10 cellular contexts compared by ENCODE assay signal in genomic region chr19:32746631-32747196, GRCh38. TPM values are rescaled to one million over a fixed set of nuclear protein-coding genes. Genes with fewer than 3 reads are reported as not detected.
DNase-seq lines count a peak whose midpoint lies in the region; ATAC-seq and TF ChIP-seq lines count a peak whose summit lies in the region.
"Not testable (repeated sequence)": the region's sequence is repeated elsewhere in the genome, so short reads cannot be mapped to it uniquely, and the experiment has no call there.
"Had no signal": no experiment of that assay in that cellular context is flagged by ENCODE, and none has a peak within 500 bp of the region (broad histone marks: within the 10 kb centered on the region; RNA-seq: fewer than 3 reads in every experiment).

No MANE protein-coding gene starts in this region.

- not testable (repeated sequence) for H3K27ac ChIP-seq in endodermal cell (ENCODE audit: low read depth, low read length)

- H3K9me3 Mint-ChIP-seq in activated naive CD4-positive, alpha-beta T cell treated with anti-CD3 and anti-CD28 coated beads for 36 hours; endodermal cell; natural killer cell: not testable (repeated sequence)

- not testable (repeated sequence) for H3K9ac ChIP-seq in endodermal cell (ENCODE audit: extremely low read depth, low read length, poor library complexity, severe bottlenecking)

- not testable (repeated sequence) for H3K27me3 ChIP-seq in endodermal cell (ENCODE audit: control insufficient read depth, insufficient read depth, low read length, poor library complexity, severe bottlenecking)

- not testable (repeated sequence) for H3K36me3 Mint-ChIP-seq in activated naive CD4-positive, alpha-beta T cell treated with anti-CD3 and anti-CD28 coated beads for 36 hours (ENCODE audit: low read depth); endodermal cell (ENCODE audit: low read depth); natural killer cell

- CTCF ChIA-PET in activated naive CD4-positive, alpha-beta T cell treated with anti-CD3 and anti-CD28 coated beads for 36 hours (lab: Charles Lee), result not testable (repeated sequence)

- whole genome bisulfite sequencing in endodermal cell (ENCODE audit: insufficient coverage in 1 of 2, insufficient read length in 1 of 2), 2 experiments, result 50 to 88% methylated on average over 2 of the region's 2 CpGs

- H3K4me1 ChIP-seq in endodermal cell (ENCODE audit: control insufficient read depth, insufficient read depth, low read length), result not testable (repeated sequence)

- intact Hi-C loops in activated naive CD4-positive, alpha-beta T cell treated with anti-CD3 and anti-CD28 coated beads for 36 hours (cut with micrococcal nuclease), result loop anchor here (2.0 kb wide), 2 partner anchors 48 to 56 kb away; partner anchors contain the start of gene NUDT19
- intact Hi-C loops in natural killer cell (cut with micrococcal nuclease), result loop anchor here (2.0 kb wide), 1 partner anchor 56 kb away; the partner anchor contains the start of gene NUDT19

- H3K4me1 Mint-ChIP-seq in activated naive CD4-positive, alpha-beta T cell treated with anti-CD3 and anti-CD28 coated beads for 36 hours (ENCODE audit: low read depth), result peaks cover 14% of the 10 kb centered on the region
- not testable (repeated sequence) for H3K4me1 Mint-ChIP-seq in endodermal cell, natural killer cell

- not testable (repeated sequence) for H3K27ac Mint-ChIP-seq in activated naive CD4-positive, alpha-beta T cell treated with anti-CD3 and anti-CD28 coated beads for 36 hours; endodermal cell; natural killer cell

- H3K27me3 Mint-ChIP-seq in activated naive CD4-positive, alpha-beta T cell treated with anti-CD3 and anti-CD28 coated beads for 36 hours (ENCODE audit: low read depth), result peaks cover 12% of the 10 kb centered on the region
- not testable (repeated sequence) for H3K27me3 Mint-ChIP-seq in endodermal cell (ENCODE audit: insufficient read depth); natural killer cell (ENCODE audit: low read depth in 2 of 2)

- H3K9me3 ChIP-seq in endodermal cell (ENCODE audit: control insufficient read depth, low read length), result not testable (repeated sequence)

- ATAC-seq in HG03442 (IDR thresholded peaks at IDR 0.05; ENCODE audit: unreplicated experiment) (peak; percentile 45), natural killer cell (peak; percentile 65 to 82 (median 77))
- ATAC-seq in activated CD4-positive, CD25-positive, alpha-beta regulatory T cell treated with anti-CD3 and anti-CD28 coated beads, Interleukin-2, amount 50 U/mL, for 24 hours, result peak; percentile 89 to 91

- H3K4me3 Mint-ChIP-seq in activated naive CD4-positive, alpha-beta T cell treated with anti-CD3 and anti-CD28 coated beads for 36 hours; endodermal cell; natural killer cell: not testable (repeated sequence)

- H3K4me3 ChIP-seq in endodermal cell (ENCODE audit: low read length), result not testable (repeated sequence)

- H3K36me3 ChIP-seq in endodermal cell (ENCODE audit: control insufficient read depth, insufficient read depth, low read length), result not testable (repeated sequence)

- TF ChIP-seq CTCF in GM10266 (IDR thresholded peaks at IDR 0.05; ENCODE audit: control insufficient read depth, insufficient read depth, low read depth, missing control alignments); endodermal cell (conservative IDR thresholded peaks at IDR 0.05); natural killer cell (IDR thresholded peaks at IDR 0.05): not testable (repeated sequence)

- DNase-seq in GM10266 (ENCODE audit: extremely low spot score), result peak; percentile 27
- DNase-seq in NCI-H69 (lab: John Stamatoyannopoulos, UW), result peak; percentile 4
- DNase-seq in activated naive CD4-positive, alpha-beta T cell treated with anti-CD3 and anti-CD28 coated beads for 36 hours, result peak; percentile 37
- DNase-seq in endodermal cell, result peak; percentile 42
- DNase-seq in natural killer cell, result peak; percentile 26

RNA-seq across cellular contexts. Expression of gene TDRD12, which starts 27.1 kb away (rescaled TPM):
- under 1 TPM; 0.21 to 0.25 TPM for total RNA-seq in activated naive CD4-positive, alpha-beta T cell treated with anti-CD3 and anti-CD28 coated beads for 36 hours
- under 1 TPM; 0.20 to 0.84 TPM for total RNA-seq in endodermal cell
- 0.18 TPM for polyA plus RNA-seq in endodermal cell (2013, experiment 1 of 2)
- polyA plus RNA-seq in endodermal cell (2013, experiment 2 of 2), result 0.79 TPM
- under 1 TPM in 2 of 3 donors, not detected in 1; 0.13 to 0.45 TPM for total RNA-seq in natural killer cell
- total RNA-seq: OCI-LY7, SK-MEL-5 had no signal
- polyA plus RNA-seq: IgD-negative memory B cell had no signal

RNA-seq across cellular contexts. Expression of gene NUDT19, which starts 55.1 kb away (rescaled TPM):
- total RNA-seq in activated naive CD4-positive, alpha-beta T cell treated with anti-CD3 and anti-CD28 coated beads for 36 hours, result 10 to 100 TPM; 11.9 to 13.6 TPM
- total RNA-seq in endodermal cell (1 to 10 TPM; 5.8 to 6.8 TPM), natural killer cell (1 to 10 TPM; 6.4 to 9.6 (median 8.2) TPM)
- polyA plus RNA-seq in endodermal cell (2013, experiment 1 of 2), result 4.3 TPM
- 5.0 TPM for polyA plus RNA-seq in endodermal cell (2013, experiment 2 of 2)
